8 cellular contexts compared by ENCODE assay signal in genomic region chr2:27095745-27096651, GRCh38. TPM values are rescaled to one million over a fixed set of nuclear protein-coding genes. Genes with fewer than 3 reads are reported as not detected.
DNase-seq lines count a peak whose midpoint lies in the region; ATAC-seq, FAIRE-seq and TF ChIP-seq lines count a peak whose summit lies in the region.

No MANE protein-coding gene starts in this region.

- no peak for TF ChIP-seq RAD21 in K562 (CRISPR knock-in tag; conservative IDR thresholded peaks at IDR 0.05 in 1 of 2, IDR thresholded peaks at IDR 0.05 in 1 of 2)

- DNase-seq in DMS153 treated with DMSO at 0.1 percent for 48 hours (lab: John Stamatoyannopoulos, UW; ENCODE audit: unreplicated experiment) (peak; percentile 12), RPMI8226 (peak; percentile 48), K562 (ENCODE audit: extremely low read depth in 1 of 4, low spot score in 3 of 4) (peak; percentile 69 to 80 (median 74)), sciatic nerve (ENCODE audit: low spot score) (no peak)

- H4K20me1 ChIP-seq in K562 (replicated peaks; ENCODE audit: control insufficient read depth, insufficient read depth, low read length) = no peaks in the 10 kb centered on the region

- in situ Hi-C loops in K562 (cut with MboI) = loop anchor here (5.0 kb wide), 2 partner anchors 96 to 186 kb away; partner anchors contain the start of gene TRIM54

- no peak overlapping the region for H3K4me3 ChIP-seq in K562
- H3K4me3 ChIP-seq in iPS-18c (ENCODE audit: insufficient read depth, low read depth, low read length) = peak overlapping the region; percentile 44

- 32% methylated on average over 18 of the region's 18 CpGs for WGBS in K562 (ENCODE audit: insufficient coverage, low coverage, missing lambda C conversion rate)

- peak; percentile 96 for FAIRE-seq in K562 (lab: Jason Lieb, UNC)

- H3K4me2 ChIP-seq in K562 (ENCODE audit: insufficient read depth, low read length) = peak overlapping the region; percentile 54

- H3K36me3 ChIP-seq in K562 (ENCODE audit: control insufficient read depth, insufficient read depth, low read length) = no peaks in the 10 kb centered on the region; the same call in 2 of the 3 replicates

- peaks cover 38 to 49% of the 10 kb centered on the region in 2 experiments for H3K4me1 ChIP-seq in K562 (replicated peaks in 1 of 2; ENCODE audit: control insufficient read depth in 2 of 2, insufficient read depth in 2 of 2, low read length in 2 of 2)

- H3K9me1 ChIP-seq in K562 (ENCODE audit: control insufficient read depth, insufficient read depth, low read length) = no peaks in the 10 kb centered on the region

- POLR2A ChIA-PET in K562 (lab: Yijun Ruan, JAX) = interaction anchor here (0.5 to 1.6 kb wide), 3 partner anchors 9 to 587 kb away, joined by 3 to 5 read pairs (median 4); partner anchors contain the start of gene KHK

- intact Hi-C loops in K562 (cut with micrococcal nuclease) = loop anchor here (5.0 kb wide), 2 partner anchors 116 to 206 kb away; partner anchors contain the start of genes ATRAID and SLC5A6
- intact Hi-C loops in sciatic nerve (cut with DNase I) = loop anchor here (10.0 kb wide), 1 partner anchor 189 kb away; the partner anchor contains the start of gene TRIM54

- H3K9ac ChIP-seq in K562 (ENCODE audit: insufficient read depth in 1 of 2, low read depth in 2 of 2, low read length in 2 of 2) = peak overlapping the region; percentile 27 to 74; a peak in 1 of 4 replicates

- H3K27me3 ChIP-seq in K562 (ENCODE audit: control insufficient read depth in 2 of 2, insufficient read depth in 2 of 2, low read length in 2 of 2) = no peaks in the 10 kb centered on the region

- no peak for TF ChIP-seq EP300 in K562 (IDR thresholded peaks at IDR 0.05; ENCODE audit: low read length)

- ATAC-seq in HG02885 (IDR thresholded peaks at IDR 0.05; ENCODE audit: poor library complexity, unreplicated experiment) (peak; percentile 72), K562 (peak; percentile 90), sciatic nerve (peak; percentile 88), GM21786 (IDR thresholded peaks at IDR 0.05; ENCODE audit: unreplicated experiment) (no peak), HG03432 (IDR thresholded peaks at IDR 0.05; ENCODE audit: unreplicated experiment) (no peak)

- H3K27ac ChIP-seq in K562 (ENCODE audit: extremely low read depth, low read depth, low read length) = peak overlapping the region; percentile 57

- no peak for TF ChIP-seq CTCF in K562 (IDR thresholded peaks at IDR 0.05 in 2 of 3, conservative IDR thresholded peaks at IDR 0.05 in 1 of 3; ENCODE audit: insufficient read depth in 2 of 3, low read depth in 1 of 3, low read length in 3 of 3)

- no peaks in the 10 kb centered on the region for H3K9me3 ChIP-seq in K562 (replicated peaks; ENCODE audit: control insufficient read depth, insufficient read depth, low read depth, low read length)
- H3K9me3 ChIP-seq in iPS-18c (ENCODE audit: control insufficient read depth, insufficient read depth, low read length) = no peaks in the 10 kb centered on the region

- no peak for TF ChIP-seq POLR2A in K562 (conservative IDR thresholded peaks at IDR 0.05)

- CTCF ChIA-PET in K562 (lab: Yijun Ruan, JAX; ENCODE audit: low intra/inter-chr PET ratio) = interaction anchor here (0.5 kb wide), 1 partner anchor 588 kb away, joined by 3 read pairs; no protein-coding TSS in a partner anchor

- peak overlapping the region; percentile 87 for H2AFZ ChIP-seq in K562 (ENCODE audit: low read depth, low read length)

- H3K79me2 ChIP-seq in K562 (ENCODE audit: control insufficient read depth, insufficient read depth, low read length) = peaks cover 3% of the 10 kb centered on the region; the same call in 2 of the 3 replicates

- BruUV-seq in K562 (replicated peaks; lab: Mats Ljungman, UMichigan) = no TSS peak

RNA-seq across cellular contexts. Expression of gene KHK, which starts 9.4 kb away (rescaled TPM):
- 2.0 and 6.1 TPM in 2 replicates for total RNA-seq in K562 (2011; cell fraction: chromatin; rRNA removed; ENCODE audit: low replicate concordance)
- 5.5 and 8.5 TPM in 2 replicates for total RNA-seq in K562 (2011; cell fraction: nucleolus; rRNA removed)
- 5.1 and 5.5 TPM in 2 replicates for total RNA-seq in K562 (2011; cell fraction: nucleoplasm; rRNA removed)
- total RNA-seq in K562 (2014; rRNA removed) = 5.8 and 9.8 TPM in 2 replicates
- 2.4 and 3.6 TPM in 2 replicates for total RNA-seq in K562 (2014; rRNA removed; fragmentation: Illumina TruSeq; extraction: Trizol)
- 8.8 and 9.2 TPM in 2 replicates for total RNA-seq in K562 (2015; rRNA removed; fragmentation: Illumina TruSeq; extraction: Trizol)
- total RNA-seq in K562 (2021) = 10.7 and 13.2 TPM in 2 replicates
- 3.4 and 3.7 TPM in 2 replicates for polyA plus RNA-seq in K562 (2011; rRNA removed)
- 4.3 and 6.2 TPM in 2 replicates for polyA plus RNA-seq in K562 (2011; cell fraction: cytosol; rRNA removed)
- 9.1 and 9.7 TPM in 2 replicates for polyA plus RNA-seq in K562 (2011; cell fraction: nucleus; rRNA removed)
- 15.4 and 17.5 TPM in 2 replicates for polyA plus RNA-seq in K562 (2012)
- 6.2 TPM in 2 replicates for polyA plus RNA-seq in K562 (2014; fragmentation: Illumina TruSeq; extraction: Trizol)
- polyA plus RNA-seq in K562 (2014; fragmentation: Nextera tagmentation; extraction: Ambion mirVana) = 1 to 10 TPM; 1.5 to 2.7 TPM
- polyA plus RNA-seq in K562 (2014; rRNA removed) = 4.8 and 5.2 TPM in 2 replicates
- 2.0 and 2.2 TPM in 2 replicates for polyA minus RNA-seq in K562 (2011; rRNA and poly(A)+ RNA removed)
- polyA minus RNA-seq in K562 (2011; cell fraction: cytosol; rRNA and poly(A)+ RNA removed) = 5.2 and 6.2 TPM in 2 replicates
- polyA minus RNA-seq in K562 (2011; cell fraction: nucleus; rRNA and poly(A)+ RNA removed) = 3.3 and 3.4 TPM in 2 replicates
- 7.1 TPM for total RNA-seq in sciatic nerve

RNA-seq across cellular contexts. Expression of gene EMILIN1, which starts 17.6 kb away (rescaled TPM):
- 0.26 and 1.00 TPM in 2 replicates for total RNA-seq in K562 (2011; cell fraction: chromatin; rRNA removed; ENCODE audit: low replicate concordance)
- total RNA-seq in K562 (2011; cell fraction: nucleolus; rRNA removed) = 1.6 and 2.0 TPM in 2 replicates
- 0.51 and 0.61 TPM in 2 replicates for total RNA-seq in K562 (2011; cell fraction: nucleoplasm; rRNA removed)
- total RNA-seq in K562 (2014; rRNA removed) (2.2 and 2.7 TPM in 2 replicates), K562 (2014; rRNA removed; fragmentation: Illumina TruSeq; extraction: Trizol) (0.04 TPM in 1 of 2 replicates, not detected in the other), K562 (2015; rRNA removed; fragmentation: Illumina TruSeq; extraction: Trizol) (0.54 and 0.75 TPM in 2 replicates), K562 (2021) (1.0 and 1.5 TPM in 2 replicates), sciatic nerve (46.8 TPM)
- polyA plus RNA-seq in K562 (2011; rRNA removed) (0.24 and 0.43 TPM in 2 replicates), K562 (2014; fragmentation: Illumina TruSeq; extraction: Trizol) (0.06 and 0.37 TPM in 2 replicates), K562 (2014; fragmentation: Nextera tagmentation; extraction: Ambion mirVana) (not detected), K562 (2014; rRNA removed) (0.94 and 1.1 TPM in 2 replicates)
- 0.63 and 1.3 TPM in 2 replicates for polyA plus RNA-seq in K562 (2011; cell fraction: cytosol; rRNA removed)
- 1.1 and 2.4 TPM in 2 replicates for polyA plus RNA-seq in K562 (2011; cell fraction: nucleus; rRNA removed)
- polyA plus RNA-seq in K562 (2012) = 1.1 and 1.7 TPM in 2 replicates
- 0.12 and 0.25 TPM in 2 replicates for polyA minus RNA-seq in K562 (2011; rRNA and poly(A)+ RNA removed)
- polyA minus RNA-seq in K562 (2011; cell fraction: cytosol; rRNA and poly(A)+ RNA removed) = 0.46 and 0.67 TPM in 2 replicates
- polyA minus RNA-seq in K562 (2011; cell fraction: nucleus; rRNA and poly(A)+ RNA removed) = 0.78 and 0.94 TPM in 2 replicates

RNA-seq across cellular contexts. Expression of gene CGREF1, which starts 22.9 kb away (rescaled TPM):
- total RNA-seq in K562 (2011; cell fraction: chromatin; rRNA removed; ENCODE audit: low replicate concordance) = 0.33 and 1.5 TPM in 2 replicates
- 0.33 and 0.39 TPM in 2 replicates for total RNA-seq in K562 (2011; cell fraction: nucleolus; rRNA removed)
- total RNA-seq in K562 (2011; cell fraction: nucleoplasm; rRNA removed) = 0.99 TPM in 1 of 2 replicates, not detected in the other
- total RNA-seq in K562 (2014; rRNA removed) = 0.50 and 0.53 TPM in 2 replicates
- 0.29 and 0.33 TPM in 2 replicates for total RNA-seq in K562 (2014; rRNA removed; fragmentation: Illumina TruSeq; extraction: Trizol)
- 0.22 and 0.41 TPM in 2 replicates for total RNA-seq in K562 (2015; rRNA removed; fragmentation: Illumina TruSeq; extraction: Trizol)
- 0.44 and 0.72 TPM in 2 replicates for total RNA-seq in K562 (2021)
- polyA plus RNA-seq in K562 (2011; rRNA removed) = 0.24 and 0.49 TPM in 2 replicates
- 0.07 and 0.19 TPM in 2 replicates for polyA plus RNA-seq in K562 (2011; cell fraction: cytosol; rRNA removed)
- polyA plus RNA-seq in K562 (2011; cell fraction: nucleus; rRNA removed) = 0.46 and 0.48 TPM in 2 replicates
- polyA plus RNA-seq in K562 (2012) = 0.38 and 0.65 TPM in 2 replicates
- polyA plus RNA-seq in K562 (2014; fragmentation: Illumina TruSeq; extraction: Trizol) = 0.37 and 0.42 TPM in 2 replicates
- under 1 TPM; 0.07 to 0.10 TPM for polyA plus RNA-seq in K562 (2014; fragmentation: Nextera tagmentation; extraction: Ambion mirVana)
- polyA plus RNA-seq in K562 (2014; rRNA removed) = 0.41 and 0.88 TPM in 2 replicates
- 0.11 TPM in 1 of 2 replicates, not detected in the other for polyA minus RNA-seq in K562 (2011; rRNA and poly(A)+ RNA removed)
- not detected in 2 replicates for polyA minus RNA-seq in K562 (2011; cell fraction: cytosol; rRNA and poly(A)+ RNA removed)
- polyA minus RNA-seq in K562 (2011; cell fraction: nucleus; rRNA and poly(A)+ RNA removed) = 0.22 and 0.54 TPM in 2 replicates
- 4.1 TPM for total RNA-seq in sciatic nerve

RNA-seq across cellular contexts. Expression of gene OST4, which starts 24.5 kb away (rescaled TPM):
- 32.9 and 75.2 TPM in 2 replicates for total RNA-seq in K562 (2011; cell fraction: chromatin; rRNA removed; ENCODE audit: low replicate concordance)
- total RNA-seq in K562 (2011; cell fraction: nucleolus; rRNA removed) = 76.6 and 92.2 TPM in 2 replicates
- 88.9 and 136 TPM in 2 replicates for total RNA-seq in K562 (2011; cell fraction: nucleoplasm; rRNA removed)
- 186 and 199 TPM in 2 replicates for total RNA-seq in K562 (2014; rRNA removed)
- total RNA-seq in K562 (2014; rRNA removed; fragmentation: Illumina TruSeq; extraction: Trizol) = 263 and 292 TPM in 2 replicates
- total RNA-seq in K562 (2015; rRNA removed; fragmentation: Illumina TruSeq; extraction: Trizol) = 335 and 366 TPM in 2 replicates
- total RNA-seq in K562 (2021) = 239 and 266 TPM in 2 replicates
- 328 and 435 TPM in 2 replicates for polyA plus RNA-seq in K562 (2011; rRNA removed)
- polyA plus RNA-seq in K562 (2011; cell fraction: cytosol; rRNA removed) = 794 and 995 TPM in 2 replicates
- polyA plus RNA-seq in K562 (2011; cell fraction: nucleus; rRNA removed) = 204 and 270 TPM in 2 replicates
- 363 and 494 TPM in 2 replicates for polyA plus RNA-seq in K562 (2012)
- polyA plus RNA-seq in K562 (2014; fragmentation: Illumina TruSeq; extraction: Trizol) = 503 and 545 TPM in 2 replicates
- 1,000 to 10,000 TPM; 1,144 to 1,155 TPM for polyA plus RNA-seq in K562 (2014; fragmentation: Nextera tagmentation; extraction: Ambion mirVana)
- 355 and 369 TPM in 2 replicates for polyA plus RNA-seq in K562 (2014; rRNA removed)
- polyA minus RNA-seq in K562 (2011; rRNA and poly(A)+ RNA removed) = 170 and 193 TPM in 2 replicates
- polyA minus RNA-seq in K562 (2011; cell fraction: cytosol; rRNA and poly(A)+ RNA removed) = 371 and 384 TPM in 2 replicates
- polyA minus RNA-seq in K562 (2011; cell fraction: nucleus; rRNA and poly(A)+ RNA removed) = 63.4 and 99.5 TPM in 2 replicates
- 198 TPM for total RNA-seq in sciatic nerve

RNA-seq across cellular contexts. Expression of gene ABHD1, which starts 27.6 kb away (rescaled TPM):
- total RNA-seq in K562 (2011; cell fraction: chromatin; rRNA removed; ENCODE audit: low replicate concordance) = 0.42 and 1.1 TPM in 2 replicates
- total RNA-seq in K562 (2011; cell fraction: nucleolus; rRNA removed) = 0.13 and 0.33 TPM in 2 replicates
- 0.44 and 0.61 TPM in 2 replicates for total RNA-seq in K562 (2011; cell fraction: nucleoplasm; rRNA removed)
- total RNA-seq in K562 (2014; rRNA removed) (0.20 TPM in 1 of 2 replicates, not detected in the other), K562 (2014; rRNA removed; fragmentation: Illumina TruSeq; extraction: Trizol) (not detected in 2 replicates), K562 (2015; rRNA removed; fragmentation: Illumina TruSeq; extraction: Trizol) (not detected in 2 replicates), K562 (2021) (0.18 TPM in 1 of 2 replicates, not detected in the other), sciatic nerve (3.6 TPM)
- polyA plus RNA-seq in K562 (2011; rRNA removed) (0.10 and 0.57 TPM in 2 replicates), K562 (2014; fragmentation: Illumina TruSeq; extraction: Trizol) (0.10 and 0.28 TPM in 2 replicates), K562 (2014; fragmentation: Nextera tagmentation; extraction: Ambion mirVana) (under 1 TPM in 1 of 2 experiments, not detected in 1; 0.11 TPM), K562 (2014; rRNA removed) (0.16 TPM in 1 of 2 replicates, not detected in the other)
- polyA plus RNA-seq in K562 (2011; cell fraction: cytosol; rRNA removed) = 0.06 and 0.16 TPM in 2 replicates
- 0.59 and 0.97 TPM in 2 replicates for polyA plus RNA-seq in K562 (2011; cell fraction: nucleus; rRNA removed)
- 0.43 and 0.60 TPM in 2 replicates for polyA plus RNA-seq in K562 (2012)
- polyA minus RNA-seq in K562 (2011; rRNA and poly(A)+ RNA removed) = 0.09 and 0.32 TPM in 2 replicates
- not detected in 2 replicates for polyA minus RNA-seq in K562 (2011; cell fraction: cytosol; rRNA and poly(A)+ RNA removed)
- 0.11 and 0.13 TPM in 2 replicates for polyA minus RNA-seq in K562 (2011; cell fraction: nucleus; rRNA and poly(A)+ RNA removed)

Comparison
In these comparisons a context has a peak if more than half of its experiments do, and no peak if none do; other contexts are left out.
1. ATAC-seq: peak in HG02885 (single experiment), K562 (single experiment) and sciatic nerve (single experiment); none in GM21786 (single experiment) and HG03432 (single experiment).
2. RNA of gene EMILIN1, which starts 17.6 kb away (total RNA-seq): 46.8 TPM in sciatic nerve (single experiment); 0.04 to 2.7 TPM in K562; every median in the first group is over 10 times any median in the second.